Comparison of ENCODE assay signal across 30 cellular contexts in the genomic region with DNA sequence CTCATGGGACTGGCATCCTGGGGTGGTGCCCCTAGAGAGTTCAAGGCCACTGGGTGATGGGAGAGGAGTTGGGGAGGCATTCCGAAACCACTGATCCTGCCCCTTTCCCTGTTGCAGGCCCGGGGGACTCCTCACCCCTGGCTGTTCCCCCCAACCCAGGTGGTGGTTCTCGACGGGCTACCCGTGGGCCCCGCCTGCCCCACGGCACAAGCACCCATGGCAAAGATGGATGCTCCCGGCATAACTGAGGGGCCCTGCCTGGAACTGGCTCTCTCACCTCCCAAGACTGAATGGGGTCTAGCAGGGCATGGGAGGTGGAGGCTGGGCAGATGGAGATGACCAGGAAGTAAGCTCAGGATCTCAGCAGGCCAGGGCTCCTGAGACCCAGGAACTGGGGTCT. TPM values are rescaled to one million over a fixed set of nuclear protein-coding genes. Genes with fewer than 3 reads are reported as not detected.
DNase-seq lines count a peak whose midpoint lies in the region; ATAC-seq, FAIRE-seq and TF ChIP-seq lines count a peak whose summit lies in the region.
"Had no signal": no experiment of that assay in that cellular context is flagged by ENCODE, and none has a peak within 500 bp of the region (broad histone marks: within the 10 kb centered on the region; RNA-seq: fewer than 3 reads in every experiment).

No MANE protein-coding gene starts in this region.

- intact Hi-C loops in HepG2 (cut with micrococcal nuclease; ENCODE audit: unreplicated experiment) (no loop called here), right lobe of liver (cut with DNase I) (no loop called here), transverse colon (cut with DNase I; ENCODE audit: low total_unique reads) (no loop called here)

- H3K27me3 ChIP-seq in HepG2 (ENCODE audit: control insufficient read depth in 1 of 2, insufficient read depth in 2 of 2, low read length in 2 of 2) (peaks cover 17 to 88% of the 10 kb centered on the region in 2 experiments; a peak in 4 of 5 replicates), right lobe of liver (peaks cover 0 to 19% of the 10 kb centered on the region in 2 donors), transverse colon (peaks cover 97% of the 10 kb centered on the region)

- WGBS in HepG2 (ENCODE audit: low lambda C conversion rate) = 16% methylated on average over 3 of the region's 8 CpGs
- WGBS in right lobe of liver (ENCODE audit: insufficient coverage, low coverage, low lambda C conversion rate, missing lambda C conversion rate) = no CpG with 5 or more reads among the region's 8 CpGs
- WGBS in transverse colon (ENCODE audit: low coverage in 1 of 2), 2 donors = 87% methylated on average over 8 of the region's 8 CpGs; no CpG with 5 or more reads in 1 of the 2 donors

- H3K4me3 ChIP-seq in HepG2 (replicated peaks in 1 of 3; ENCODE audit: insufficient read depth in 1 of 3, low read depth in 2 of 3, low read length in 3 of 3) = no peak overlapping the region
- no peak overlapping the region for H3K4me3 ChIP-seq in right lobe of liver
- no peak overlapping the region for H3K4me3 ChIP-seq in transverse colon
- H3K4me3 ChIP-seq: BLaER1, GM12878 had no signal

- no peak for DNase-seq in HepG2 (ENCODE audit: low spot score)
- no peak for DNase-seq in right lobe of liver
- peak; percentile 15 for DNase-seq in glutamatergic neuron
- no peak for DNase-seq in transverse colon
- DNase-seq: ACHN; BE2C; C1 segment of cervical spinal cord; CD4-positive, alpha-beta memory T cell; CD4-positive, CD25-positive, alpha-beta regulatory T cell; CD8-positive, alpha-beta memory T cell; COR-L47; DMS 273 treated with DMSO at 0.1 percent for 48 hours; DMS153; DMS53; DMS79; DND-41; EL; GDM1 had no signal

- TF ChIP-seq EP300 in HepG2 (IDR thresholded peaks at IDR 0.05; ENCODE audit: low read depth in 2 of 2, low read length in 2 of 2) = no peak
- TF ChIP-seq EP300 in HepG2 (CRISPR knock-in tag; IDR thresholded peaks at IDR 0.05; ENCODE audit: borderline replicate concordance) = no peak
- TF ChIP-seq EP300 in transverse colon (IDR thresholded peaks at IDR 0.05; ENCODE audit: low read depth) = no peak

- ATAC-seq in HepG2 = no peak
- no peak for ATAC-seq in right lobe of liver
- no peak for ATAC-seq in HG02763 (IDR thresholded peaks at IDR 0.05; ENCODE audit: unreplicated experiment)

- H4K20me1 ChIP-seq in HepG2 (ENCODE audit: insufficient read depth, low read length) = peaks cover 3% of the 10 kb centered on the region; the same call in 1 of the 2 replicates

- H3K27me3 Mint-ChIP-seq in glutamatergic neuron (ENCODE audit: unreplicated experiment) = peaks cover 25% of the 10 kb centered on the region

- H2AFZ ChIP-seq in HepG2 (ENCODE audit: low read length) = no peak overlapping the region

- BruUV-seq in HepG2 (replicated peaks; lab: Mats Ljungman, UMichigan) = no TSS peak

- no peak for FAIRE-seq in HepG2 (lab: Jason Lieb, UNC)
- FAIRE-seq: A204.1, GM12878, GM12892, GM18507 had no signal

- H3K4me1 ChIP-seq in HepG2 (ENCODE audit: insufficient read depth, low read length) = no peaks in the 10 kb centered on the region
- H3K4me1 ChIP-seq in right lobe of liver = no peaks in the 10 kb centered on the region
- peaks cover 0 to 12% (median 8%) of the 10 kb centered on the region in 4 donors for H3K4me1 ChIP-seq in transverse colon
- H3K4me1 ChIP-seq: BE2C, BLaER1 had no signal

- in situ Hi-C loops in HepG2 (cut with HindIII; ENCODE audit: extremely low pct_ligation_motif_present, low pct_unique_long_range_greater_than_20kb) (no loop called here), transverse colon (cut with MboI; ENCODE audit: low pct_ligation_motif_present in 1 of 4, low pct_unique_long_range_greater_than_20kb in 1 of 4, low sequenced_read_pairs in 3 of 4) (loop anchor here in 2 of 4 donors (25.0 kb wide), 1 partner anchor 143 kb away; a partner anchor contains a TSS)

- no peak for TF ChIP-seq CTCF in HepG2 (CRISPR knock-in tag; IDR thresholded peaks at IDR 0.05)
- no peak for TF ChIP-seq CTCF in right lobe of liver (IDR thresholded peaks at IDR 0.05)
- no peak for TF ChIP-seq CTCF in glutamatergic neuron (IDR thresholded peaks at IDR 0.05; ENCODE audit: partially characterized antibody, unreplicated experiment)
- TF ChIP-seq CTCF in transverse colon (IDR thresholded peaks at IDR 0.05) = no peak

- POLR2A ChIA-PET in HepG2 (lab: Yijun Ruan, JAX) = no interaction called here

- H3K27ac ChIP-seq in HepG2 (ENCODE audit: extremely low read length, insufficient read depth, low read length) (no peak overlapping the region), right lobe of liver (no peak overlapping the region), transverse colon (no peak overlapping the region)
- H3K27ac ChIP-seq: 22Rv1, BLaER1 had no signal

- TF ChIP-seq RAD21 in HepG2 (CRISPR knock-in tag; IDR thresholded peaks at IDR 0.05) = no peak

- H3K4me2 ChIP-seq in HepG2 (ENCODE audit: low read depth, low read length) = no peak overlapping the region
- H3K4me2 ChIP-seq: BLaER1 had no signal

- H3K9me3 ChIP-seq in HepG2 (ENCODE audit: low read length) = no peaks in the 10 kb centered on the region
- no peaks in the 10 kb centered on the region for H3K9me3 ChIP-seq in right lobe of liver
- H3K9me3 ChIP-seq in transverse colon = no peaks in the 10 kb centered on the region
- H3K9me3 ChIP-seq: BE2C, BLaER1 had no signal

- peaks cover 5% of the 10 kb centered on the region for H3K36me3 Mint-ChIP-seq in glutamatergic neuron (ENCODE audit: unreplicated experiment)
- H3K36me3 Mint-ChIP-seq: CD4-positive, alpha-beta memory T cell; CD4-positive, CD25-positive, alpha-beta regulatory T cell; CD8-positive, alpha-beta memory T cell had no signal

- no peak overlapping the region for H3K27ac Mint-ChIP-seq in glutamatergic neuron (ENCODE audit: unreplicated experiment)
- H3K27ac Mint-ChIP-seq: CD4-positive, alpha-beta memory T cell; CD4-positive, CD25-positive, alpha-beta regulatory T cell had no signal

- no peaks in the 10 kb centered on the region for H3K79me2 ChIP-seq in HepG2 (ENCODE audit: insufficient read depth, low read length)

- no peak overlapping the region for H3K4me3 Mint-ChIP-seq in glutamatergic neuron (ENCODE audit: unreplicated experiment)
- H3K4me3 Mint-ChIP-seq: CD8-positive, alpha-beta memory T cell had no signal

- peaks cover 13% of the 10 kb centered on the region for H3K4me1 Mint-ChIP-seq in glutamatergic neuron (ENCODE audit: low read depth, unreplicated experiment)

- CTCF ChIA-PET in HepG2 (lab: Yijun Ruan, JAX; ENCODE audit: low intra/inter-chr PET ratio, low total read pairs) = no interaction called here

- H3K9ac ChIP-seq in HepG2 (ENCODE audit: insufficient read depth, low read depth, low read length) = no peak overlapping the region
- H3K9ac ChIP-seq: BLaER1 had no signal

- H3K36me3 ChIP-seq in HepG2 (replicated peaks in 1 of 2; ENCODE audit: control insufficient read depth in 1 of 2, insufficient read depth in 2 of 2, low read length in 2 of 2) = no peaks in the 10 kb centered on the region
- no peaks in the 10 kb centered on the region for H3K36me3 ChIP-seq in right lobe of liver
- no peaks in the 10 kb centered on the region for H3K36me3 ChIP-seq in transverse colon
- H3K36me3 ChIP-seq: BE2C, BLaER1 had no signal

- H3K9me3 Mint-ChIP-seq in glutamatergic neuron (ENCODE audit: unreplicated experiment) = peaks cover 25% of the 10 kb centered on the region
- H3K9me3 Mint-ChIP-seq: CD8-positive, alpha-beta memory T cell had no signal

- no peak for TF ChIP-seq POLR2A in HepG2 (IDR thresholded peaks at IDR 0.05; ENCODE audit: insufficient read depth in 1 of 2, low read depth in 2 of 2, low read length in 2 of 2)
- no peak for TF ChIP-seq POLR2A in right lobe of liver (IDR thresholded peaks at IDR 0.05)
- no peak for TF ChIP-seq POLR2A in transverse colon (IDR thresholded peaks at IDR 0.05)

RNA-seq across cellular contexts. Expression of a gene that starts 6.6 kb away (rescaled TPM):
- total RNA-seq in HepG2 (2016; rRNA removed; fragmentation: Illumina TruSeq; extraction: Trizol) (not detected in 2 replicates), right lobe of liver (not detected), glutamatergic neuron (ENCODE audit: unreplicated experiment) (310 TPM), transverse colon (not detected)
- not detected in 2 replicates for total RNA-seq in HepG2 (2016; cell fraction: cytosol; rRNA removed; fragmentation: Illumina TruSeq; extraction: Trizol; ENCODE audit: low read depth)
- not detected in 2 replicates for total RNA-seq in HepG2 (2016; cell fraction: insoluble cytoplasmic fraction; rRNA removed; fragmentation: Illumina TruSeq; extraction: Trizol)
- not detected in 2 replicates for total RNA-seq in HepG2 (2016; cell fraction: membrane; rRNA removed; fragmentation: Illumina TruSeq; extraction: Trizol)
- total RNA-seq in HepG2 (2016; cell fraction: nucleus; rRNA removed; fragmentation: Illumina TruSeq; extraction: Trizol) = not detected in 2 replicates
- not detected in 2 replicates for polyA plus RNA-seq in HepG2 (2011; rRNA removed)
- not detected in 2 replicates for polyA plus RNA-seq in HepG2 (2011; cell fraction: cytosol; rRNA removed)
- polyA plus RNA-seq in HepG2 (2011; cell fraction: nucleus; rRNA removed) = 0.09 TPM in 1 of 2 replicates, not detected in the other
- not detected in 2 replicates for polyA plus RNA-seq in HepG2 (2012)
- polyA plus RNA-seq in HepG2 (2016; cell fraction: cytosol; fragmentation: Illumina TruSeq; extraction: Trizol; ENCODE audit: low read depth) = not detected in 2 replicates
- polyA plus RNA-seq in HepG2 (2016; cell fraction: insoluble cytoplasmic fraction; fragmentation: Illumina TruSeq; extraction: Trizol; ENCODE audit: low read depth) = not detected in 2 replicates
- polyA plus RNA-seq in HepG2 (2016; cell fraction: membrane; fragmentation: Illumina TruSeq; extraction: Trizol; ENCODE audit: low read depth) = not detected in 2 replicates
- polyA plus RNA-seq in HepG2 (2016; cell fraction: nucleus; fragmentation: Illumina TruSeq; extraction: Trizol; ENCODE audit: insufficient read depth, low read depth) = not detected in 2 replicates
- not detected in 2 replicates for polyA minus RNA-seq in HepG2 (2011; rRNA and poly(A)+ RNA removed; ENCODE audit: low replicate concordance)
- polyA minus RNA-seq in HepG2 (2011; cell fraction: cytosol; rRNA and poly(A)+ RNA removed) = not detected in 2 replicates
- not detected in 2 replicates for polyA minus RNA-seq in HepG2 (2011; cell fraction: nucleus; rRNA and poly(A)+ RNA removed)
- total RNA-seq: CD4-positive, alpha-beta memory T cell; CD4-positive, CD25-positive, alpha-beta regulatory T cell; CD8-positive, alpha-beta memory T cell; Daoy; G401; GM12878 had no signal
- polyA plus RNA-seq: AG04450; CD14-positive monocyte; CD4-positive, alpha-beta memory T cell; CD8-positive, alpha-beta memory T cell; GM12878 had no signal

RNA-seq across cellular contexts. Expression of a gene that starts 12.2 kb away (rescaled TPM):
- total RNA-seq in HepG2 (2016; rRNA removed; fragmentation: Illumina TruSeq; extraction: Trizol) (not detected in 2 replicates), right lobe of liver (under 1 TPM in 1 of 6 experiments, not detected in 5; 0.24 TPM), glutamatergic neuron (ENCODE audit: unreplicated experiment) (20.7 TPM), transverse colon (under 1 TPM in 1 of 4 donors, not detected in 3; 0.48 TPM)
- not detected in 2 replicates for total RNA-seq in HepG2 (2016; cell fraction: cytosol; rRNA removed; fragmentation: Illumina TruSeq; extraction: Trizol; ENCODE audit: low read depth)
- not detected in 2 replicates for total RNA-seq in HepG2 (2016; cell fraction: insoluble cytoplasmic fraction; rRNA removed; fragmentation: Illumina TruSeq; extraction: Trizol)
- total RNA-seq in HepG2 (2016; cell fraction: membrane; rRNA removed; fragmentation: Illumina TruSeq; extraction: Trizol) = not detected in 2 replicates
- total RNA-seq in HepG2 (2016; cell fraction: nucleus; rRNA removed; fragmentation: Illumina TruSeq; extraction: Trizol) = not detected in 2 replicates
- not detected in 2 replicates for polyA plus RNA-seq in HepG2 (2011; rRNA removed)
- not detected in 2 replicates for polyA plus RNA-seq in HepG2 (2011; cell fraction: cytosol; rRNA removed)
- polyA plus RNA-seq in HepG2 (2011; cell fraction: nucleus; rRNA removed) = not detected in 2 replicates
- polyA plus RNA-seq in HepG2 (2012) = not detected in 2 replicates
- not detected in 2 replicates for polyA plus RNA-seq in HepG2 (2016; cell fraction: cytosol; fragmentation: Illumina TruSeq; extraction: Trizol; ENCODE audit: low read depth)
- not detected in 2 replicates for polyA plus RNA-seq in HepG2 (2016; cell fraction: insoluble cytoplasmic fraction; fragmentation: Illumina TruSeq; extraction: Trizol; ENCODE audit: low read depth)
- polyA plus RNA-seq in HepG2 (2016; cell fraction: membrane; fragmentation: Illumina TruSeq; extraction: Trizol; ENCODE audit: low read depth) = not detected in 2 replicates
- polyA plus RNA-seq in HepG2 (2016; cell fraction: nucleus; fragmentation: Illumina TruSeq; extraction: Trizol; ENCODE audit: insufficient read depth, low read depth) = not detected in 2 replicates
- polyA minus RNA-seq in HepG2 (2011; rRNA and poly(A)+ RNA removed; ENCODE audit: low replicate concordance) = not detected in 2 replicates
- polyA minus RNA-seq in HepG2 (2011; cell fraction: cytosol; rRNA and poly(A)+ RNA removed) = not detected in 2 replicates
- not detected in 2 replicates for polyA minus RNA-seq in HepG2 (2011; cell fraction: nucleus; rRNA and poly(A)+ RNA removed)
- total RNA-seq: CD4-positive, alpha-beta memory T cell; CD4-positive, CD25-positive, alpha-beta regulatory T cell; CD8-positive, alpha-beta memory T cell; Daoy; G401; GM12878 had no signal
- polyA plus RNA-seq: AG04450; CD14-positive monocyte; CD4-positive, alpha-beta memory T cell; CD4-positive, CD25-positive, alpha-beta regulatory T cell; CD8-positive, alpha-beta memory T cell; GM12878 had no signal

RNA-seq across cellular contexts. Expression of a gene that starts 29.0 kb away (rescaled TPM):
- not detected in 2 replicates for total RNA-seq in HepG2 (2016; rRNA removed; fragmentation: Illumina TruSeq; extraction: Trizol)
- total RNA-seq in HepG2 (2016; cell fraction: cytosol; rRNA removed; fragmentation: Illumina TruSeq; extraction: Trizol; ENCODE audit: low read depth) = not detected in 2 replicates
- not detected in 2 replicates for total RNA-seq in HepG2 (2016; cell fraction: insoluble cytoplasmic fraction; rRNA removed; fragmentation: Illumina TruSeq; extraction: Trizol)
- not detected in 2 replicates for total RNA-seq in HepG2 (2016; cell fraction: membrane; rRNA removed; fragmentation: Illumina TruSeq; extraction: Trizol)
- total RNA-seq in HepG2 (2016; cell fraction: nucleus; rRNA removed; fragmentation: Illumina TruSeq; extraction: Trizol) = not detected in 2 replicates
- not detected in 2 replicates for polyA plus RNA-seq in HepG2 (2011; rRNA removed)
- not detected in 2 replicates for polyA plus RNA-seq in HepG2 (2011; cell fraction: cytosol; rRNA removed)
- polyA plus RNA-seq in HepG2 (2011; cell fraction: nucleus; rRNA removed) = not detected in 2 replicates
- not detected in 2 replicates for polyA plus RNA-seq in HepG2 (2012)
- polyA plus RNA-seq in HepG2 (2016; cell fraction: cytosol; fragmentation: Illumina TruSeq; extraction: Trizol; ENCODE audit: low read depth) = not detected in 2 replicates
- polyA plus RNA-seq in HepG2 (2016; cell fraction: insoluble cytoplasmic fraction; fragmentation: Illumina TruSeq; extraction: Trizol; ENCODE audit: low read depth) = not detected in 2 replicates
- not detected in 2 replicates for polyA plus RNA-seq in HepG2 (2016; cell fraction: membrane; fragmentation: Illumina TruSeq; extraction: Trizol; ENCODE audit: low read depth)
- not detected in 2 replicates for polyA plus RNA-seq in HepG2 (2016; cell fraction: nucleus; fragmentation: Illumina TruSeq; extraction: Trizol; ENCODE audit: insufficient read depth, low read depth)
- not detected in 2 replicates for polyA minus RNA-seq in HepG2 (2011; rRNA and poly(A)+ RNA removed; ENCODE audit: low replicate concordance)
- polyA minus RNA-seq in HepG2 (2011; cell fraction: cytosol; rRNA and poly(A)+ RNA removed) = not detected in 2 replicates
- not detected in 2 replicates for polyA minus RNA-seq in HepG2 (2011; cell fraction: nucleus; rRNA and poly(A)+ RNA removed)
- 1 to 10 TPM in 1 of 6 experiments, under 1 TPM in 5; 0.31 to 1.1 (median 0.64) TPM for total RNA-seq in right lobe of liver
- total RNA-seq in glutamatergic neuron (ENCODE audit: unreplicated experiment) = 80.8 TPM
- total RNA-seq in transverse colon = 1 to 10 TPM; 1.4 to 4.4 (median 1.8) TPM
- total RNA-seq: A673, Daoy, G401 had no signal
- polyA plus RNA-seq: AG04450, CD14-positive monocyte had no signal

Comparison
In these comparisons a context has a peak if more than half of its experiments do, and no peak if none do; other contexts are left out.
1. RNA of a gene that starts 6.6 kb away (total RNA-seq): 310 TPM in glutamatergic neuron (single experiment); not detected in HepG2, not detected in right lobe of liver and not detected in transverse colon; every median in the first group is over 100 times any median in the second.
2. RNA of a gene that starts 12.2 kb away (total RNA-seq): 20.7 TPM in glutamatergic neuron (single experiment); not detected in HepG2, 0.24 TPM in right lobe of liver and 0.48 TPM in transverse colon; every median in the first group is over 10 times any median in the second.
3. RNA of a gene that starts 29.0 kb away (total RNA-seq): 80.8 TPM in glutamatergic neuron (single experiment); 1.4 to 4.4 TPM in transverse colon, 0.31 to 1.1 TPM in right lobe of liver and not detected in HepG2; every median in the first group is over 10 times any median in the second.